Comparison of ENCODE assay signal across 25 cellular contexts in the genomic region with DNA sequence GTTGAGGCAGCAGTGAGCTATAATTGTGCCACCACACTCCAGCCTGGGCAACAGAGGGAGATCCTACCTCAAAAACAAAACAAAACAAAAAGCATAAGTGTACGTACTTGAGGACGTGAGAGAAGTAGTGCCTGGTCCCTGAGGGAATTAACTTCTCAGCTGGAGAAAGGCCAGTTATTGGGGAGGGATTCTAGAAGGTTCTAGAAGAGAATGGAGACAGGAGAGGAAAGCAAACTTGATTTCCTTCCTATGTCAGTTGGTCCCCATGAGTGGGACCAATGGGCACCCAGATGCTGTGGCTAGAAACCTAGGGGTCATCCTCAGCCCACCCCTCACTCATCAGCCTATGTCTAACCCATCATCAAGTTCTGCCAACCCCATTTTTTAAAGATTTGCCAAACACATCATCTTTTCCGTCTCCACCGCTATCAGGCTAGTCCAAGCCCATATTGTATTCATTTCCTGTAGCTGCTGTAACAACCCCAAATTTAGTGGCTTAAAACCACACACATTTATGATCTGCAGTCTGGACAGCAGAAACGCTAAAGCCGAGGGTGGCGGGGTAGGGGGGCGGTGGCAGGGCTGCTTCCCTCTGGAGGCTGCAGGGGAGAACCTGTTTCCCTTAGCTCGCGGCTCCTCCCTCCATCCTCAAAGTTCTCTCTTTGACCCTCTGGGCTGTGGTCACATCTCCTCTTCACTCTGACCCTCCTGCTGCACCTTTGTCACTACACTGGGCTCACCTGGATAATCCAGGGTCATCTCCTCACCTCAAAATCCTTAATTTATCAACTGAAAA.
"Had no signal": no experiment of that assay in that cellular context is flagged by ENCODE, and none has a peak within 500 bp of the region (broad histone marks: within the 10 kb centered on the region; RNA-seq: fewer than 3 reads in every experiment).

No MANE protein-coding gene starts in this region.

- H3K27me3 ChIP-seq: brain microvascular endothelial cell, right lobe of liver, upper lobe of left lung, vagina had no signal

- H3K9me3 ChIP-seq: gastroesophageal sphincter, neutrophil, right lobe of liver, upper lobe of left lung, vagina had no signal

- H3K36me3 Mint-ChIP-seq: activated naive CD4-positive, alpha-beta T cell treated with anti-CD3 and anti-CD28 coated beads, Interleukin-2, amount 10 ng/mL, durations not matched to agents 7 days and 5 days; activated naive CD8-positive, alpha-beta T cell treated with anti-CD3 and anti-CD28 coated beads, Interleukin-2, amount 10 ng/mL, durations not matched to agents 7 days and 5 days; naive B cell had no signal

- H3K4me1 Mint-ChIP-seq: activated naive CD4-positive, alpha-beta T cell treated with anti-CD3 and anti-CD28 coated beads, Interleukin-2, amount 10 ng/mL, durations not matched to agents 7 days and 5 days; nephron progenitor cell had no signal

- H3K9me3 Mint-ChIP-seq: activated naive CD4-positive, alpha-beta T cell treated with anti-CD3 and anti-CD28 coated beads, Interleukin-2, amount 10 ng/mL, durations not matched to agents 7 days and 5 days; activated naive CD8-positive, alpha-beta T cell treated with anti-CD3 and anti-CD28 coated beads, Interleukin-2, amount 10 ng/mL, durations not matched to agents 7 days and 5 days; naive B cell; nephron progenitor cell; stimulated activated naive CD8-positive, alpha-beta T cell treated with anti-CD3 and anti-CD28 coated beads, Interleukin-15, Interleukin-2, amounts not matched to agents 100 ng/mL and 50 ng/mL, for 24 hours had no signal

- H3K4me1 ChIP-seq: gastroesophageal sphincter, right lobe of liver, upper lobe of left lung, vagina had no signal

- DNase-seq: activated CD4-positive, alpha-beta T cell treated with anti-CD3 and anti-CD28 coated beads for 4 hours; activated CD4-positive, alpha-beta T cell treated with anti-CD3 and anti-CD28 coated beads, Interleukin-2, amount 50 U/mL, for 4 hours; activated gamma-delta T cell; activated naive CD4-positive, alpha-beta T cell treated with anti-CD3 and anti-CD28 coated beads, Interleukin-2, amount 10 ng/mL, durations not matched to agents 7 days and 5 days; activated naive CD8-positive, alpha-beta T cell treated with anti-CD3 and anti-CD28 coated beads, Interleukin-2, amount 10 ng/mL, durations not matched to agents 7 days and 5 days; brain microvascular endothelial cell; caudate nucleus; hippocampal formation; left cardiac atrium; left ventricle myocardium superior; mammary epithelial cell; naive B cell; nephron progenitor cell; right lobe of liver; stimulated activated CD4-positive, alpha-beta T cell treated with anti-CD3 and anti-CD28 coated beads, Interleukin-12 subunit alpha, Interleukin-12 subunit beta, amount 100 ng/mL, for 4 hours; stimulated activated CD4-positive, alpha-beta T cell treated with anti-CD3 and anti-CD28 coated beads, Interleukin-4, amount 100 ng/mL, for 1 hour; substantia nigra; T-helper 9 cell; upper lobe of left lung had no signal

- H3K27ac Mint-ChIP-seq: activated naive CD4-positive, alpha-beta T cell treated with anti-CD3 and anti-CD28 coated beads, Interleukin-2, amount 10 ng/mL, durations not matched to agents 7 days and 5 days; activated naive CD8-positive, alpha-beta T cell treated with anti-CD3 and anti-CD28 coated beads, Interleukin-2, amount 10 ng/mL, durations not matched to agents 7 days and 5 days; nephron progenitor cell; progenitor cell of endocrine pancreas; stimulated activated naive CD8-positive, alpha-beta T cell treated with anti-CD3 and anti-CD28 coated beads, Interleukin-15, Interleukin-2, amounts not matched to agents 100 ng/mL and 50 ng/mL, for 24 hours had no signal

- H3K27ac ChIP-seq: brain microvascular endothelial cell, gastroesophageal sphincter, neutrophil, right lobe of liver, upper lobe of left lung, vagina, VCaP had no signal

- H3K4me3 Mint-ChIP-seq: activated naive CD4-positive, alpha-beta T cell treated with anti-CD3 and anti-CD28 coated beads, Interleukin-2, amount 10 ng/mL, durations not matched to agents 7 days and 5 days; activated naive CD8-positive, alpha-beta T cell treated with anti-CD3 and anti-CD28 coated beads, Interleukin-2, amount 10 ng/mL, durations not matched to agents 7 days and 5 days; naive B cell; nephron progenitor cell; stimulated activated naive CD8-positive, alpha-beta T cell treated with anti-CD3 and anti-CD28 coated beads, Interleukin-15, Interleukin-2, amounts not matched to agents 100 ng/mL and 50 ng/mL, for 24 hours had no signal

- H3K4me3 ChIP-seq: gastroesophageal sphincter, right lobe of liver, upper lobe of left lung, vagina had no signal

- ATAC-seq: gastroesophageal sphincter, left cardiac atrium, left ventricle myocardium superior, right lobe of liver had no signal

- H3K36me3 ChIP-seq: brain microvascular endothelial cell, gastroesophageal sphincter, neutrophil, right lobe of liver, upper lobe of left lung, vagina had no signal
